1 cellular context compared by ENCODE assay signal in genomic region chr6:42819803-42820508, GRCh38.
TF ChIP-seq lines count a peak whose summit lies in the region.

No MANE protein-coding gene starts in this region.

TF ChIP-seq in K562, 482 proteins besides CTCF, POLR2A, EP300 and RAD21:
- TF ChIP-seq E2F1 (CRISPR knock-in tag; IDR thresholded peaks at IDR 0.05) (no peak), CEBPB (tag; IDR thresholded peaks at IDR 0.05) (peak; percentile 47; the same call in 1 of the 2 replicates), TAF9B (IDR thresholded peaks at IDR 0.05; ENCODE audit: partially characterized antibody) (no peak)
